ENCODE assay signal across 20 cellular contexts in genomic region chr2:32376756-32377155, GRCh38.
"Had no signal": no experiment of that assay in that cellular context is flagged by ENCODE, and none has a peak within 500 bp of the region (broad histone marks: within the 10 kb centered on the region; RNA-seq: fewer than 3 reads in every experiment).

No MANE protein-coding gene starts in this region.

- H3K4me3 Mint-ChIP-seq: activated CD4-positive, alpha-beta memory T cell treated with anti-CD3 and anti-CD28 coated beads, Interleukin-2, amount 10 ng/mL, durations not matched to agents 7 days and 5 days; activated naive CD4-positive, alpha-beta T cell treated with anti-CD3 and anti-CD28 coated beads, Interleukin-2, amount 50 U/mL, for 24 hours; activated T-cell treated with anti-CD3 and anti-CD28 coated beads, Interleukin-2, amount 50 U/mL, for 4 hours; nephron progenitor cell had no signal

- DNase-seq: activated CD4-positive, alpha-beta memory T cell treated with anti-CD3 and anti-CD28 coated beads, Interleukin-2, amount 10 ng/mL, durations not matched to agents 7 days and 5 days; activated CD4-positive, alpha-beta T cell treated with anti-CD3 and anti-CD28 coated beads for 4 hours; activated effector memory CD4-positive, alpha-beta T cell treated with anti-CD3 and anti-CD28 coated beads, Interleukin-2, amount 50 U/mL, for 16 hours; activated T-cell treated with anti-CD3 and anti-CD28 coated beads, Interleukin-2, amount 50 U/mL, for 4 hours; amniotic stem cell; body of pancreas; central memory CD4-positive, alpha-beta T cell; colonic mucosa; islet precursor cell; mesendoderm; nephron progenitor cell; occipital lobe; right cardiac atrium; small intestine; stimulated activated naive CD8-positive, alpha-beta T cell treated with anti-CD3 and anti-CD28 coated beads, Interleukin-15, Interleukin-2, amounts not matched to agents 100 U/mL and 50 U/mL, for 24 hours; transverse colon had no signal

- H3K27me3 Mint-ChIP-seq: activated CD4-positive, alpha-beta memory T cell treated with anti-CD3 and anti-CD28 coated beads, Interleukin-2, amount 10 ng/mL, durations not matched to agents 7 days and 5 days; activated naive CD4-positive, alpha-beta T cell treated with anti-CD3 and anti-CD28 coated beads, Interleukin-2, amount 50 U/mL, for 24 hours; progenitor cell of endocrine pancreas had no signal

- H3K4me1 Mint-ChIP-seq: nephron progenitor cell had no signal

- H3K9me3 Mint-ChIP-seq: activated CD4-positive, alpha-beta memory T cell treated with anti-CD3 and anti-CD28 coated beads, Interleukin-2, amount 10 ng/mL, durations not matched to agents 7 days and 5 days; activated naive CD4-positive, alpha-beta T cell treated with anti-CD3 and anti-CD28 coated beads, Interleukin-2, amount 50 U/mL, for 24 hours; activated T-cell treated with anti-CD3 and anti-CD28 coated beads, Interleukin-2, amount 50 U/mL, for 4 hours had no signal

- ATAC-seq: activated T-cell treated with anti-CD3 and anti-CD28 coated beads, Interleukin-2, amount 50 U/mL, for 4 hours; body of pancreas; right cardiac atrium; stimulated activated naive CD8-positive, alpha-beta T cell treated with anti-CD3 and anti-CD28 coated beads, Interleukin-15, Interleukin-2, amounts not matched to agents 100 U/mL and 50 U/mL, for 24 hours had no signal

- H3K27ac ChIP-seq: colonic mucosa, esophagus muscularis mucosa, hepatocyte, transverse colon had no signal

- H3K27me3 ChIP-seq: body of pancreas, colonic mucosa, esophagus muscularis mucosa, hepatocyte, transverse colon had no signal

- H3K9me3 ChIP-seq: body of pancreas, colonic mucosa, esophagus muscularis mucosa, transverse colon had no signal

- H3K27ac Mint-ChIP-seq: activated CD4-positive, alpha-beta memory T cell treated with anti-CD3 and anti-CD28 coated beads, Interleukin-2, amount 10 ng/mL, durations not matched to agents 7 days and 5 days; activated naive CD4-positive, alpha-beta T cell treated with anti-CD3 and anti-CD28 coated beads, Interleukin-2, amount 50 U/mL, for 24 hours; nephron progenitor cell; progenitor cell of endocrine pancreas had no signal
